ENCODE assay signal across 27 cellular contexts in the genomic region with DNA sequence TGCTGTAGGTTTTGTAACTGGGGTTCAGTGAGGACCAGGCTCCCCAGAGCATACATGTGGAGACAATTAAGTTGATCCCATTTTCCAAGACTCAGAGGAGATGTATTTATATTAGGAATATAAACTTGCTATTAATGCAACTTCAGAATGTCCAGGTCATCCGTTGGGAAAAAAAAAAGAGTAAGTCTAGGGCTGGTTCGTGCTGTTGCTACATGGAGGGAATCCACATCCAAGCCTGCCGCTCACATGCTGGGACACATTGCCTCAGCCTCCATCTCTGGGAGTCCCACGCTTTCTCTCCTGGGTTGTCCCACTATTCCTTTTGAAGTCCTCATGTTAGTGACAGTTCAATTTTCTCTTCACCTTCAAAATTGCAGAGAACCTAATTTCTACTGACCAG.
DNase-seq lines count a peak whose midpoint lies in the region; ATAC-seq and TF ChIP-seq lines count a peak whose summit lies in the region.
"Had no signal": no experiment of that assay in that cellular context is flagged by ENCODE, and none has a peak within 500 bp of the region (broad histone marks: within the 10 kb centered on the region; RNA-seq: fewer than 3 reads in every experiment).

No MANE protein-coding gene starts in this region.

- no peaks in the 10 kb centered on the region for H3F3A ChIP-seq in smooth muscle cell (ENCODE audit: low read depth)

- no peaks in the 10 kb centered on the region for H3K9me3 ChIP-seq in breast epithelium
- H3K9me3 ChIP-seq in mammary epithelial cell (replicated peaks; ENCODE audit: insufficient read depth, low read length): no peaks in the 10 kb centered on the region
- no peaks in the 10 kb centered on the region for H3K9me3 ChIP-seq in smooth muscle cell (replicated peaks; ENCODE audit: low read depth)
- H3K9me3 ChIP-seq: testis had no signal

- CTCF ChIA-PET in mammary epithelial cell (lab: Charles Lee; ENCODE audit: low non-redundant PET): no interaction called here

- dilution Hi-C loops in mammary epithelial cell (cut with HindIII; ENCODE audit: low sequenced_read_pairs): loop anchor here (5.0 kb wide), 1 partner anchor 51 kb away; no protein-coding TSS in a partner anchor

- H3K79me2 ChIP-seq in mammary epithelial cell (ENCODE audit: insufficient read depth, low read length) (no peaks in the 10 kb centered on the region), smooth muscle cell (ENCODE audit: low read depth) (no peaks in the 10 kb centered on the region)

- no peak overlapping the region for H3K4me2 ChIP-seq in mammary epithelial cell (ENCODE audit: insufficient read depth, low read depth, low read length)
- H3K4me2 ChIP-seq in smooth muscle cell: no peak overlapping the region

- DNase-seq in breast epithelium (ENCODE audit: low spot score in 2 of 2) (no peak), mammary epithelial cell (no peak), fibroblast of the conjunctiva (ENCODE audit: low read depth) (peak; percentile 31), smooth muscle cell (lab: John Stamatoyannopoulos, UW; ENCODE audit: unreplicated experiment) (no peak), SHP77 (lab: John Stamatoyannopoulos, UW) (no peak), Kasumi-1 (lab: John Stamatoyannopoulos, UW) (no peak), lower leg skin (ENCODE audit: low spot score in 2 of 2) (no peak)
- DNase-seq: activated CD4-positive, alpha-beta T cell treated with anti-CD3 and anti-CD28 coated beads, Interleukin-2, amount 50 U/mL, for 48 hours; activated gamma-delta T cell treated with Interleukin-2 at 50 U/mL for 16 hours; activated naive CD8-positive, alpha-beta T cell treated with anti-CD3 and anti-CD28 coated beads, Interleukin-2, amount 10 ng/mL, durations not matched to agents 7 days and 5 days; activated T-cell treated with anti-CD3 and anti-CD28 coated beads, Interleukin-2, amount 50 U/mL, for 48 hours; CD4-positive, CD25-positive, alpha-beta regulatory T cell; DMS79 treated with DMSO at 0.1 percent for 48 hours; effector memory CD8-positive, alpha-beta T cell; GDM1; natural killer cell; NCI-H1092 treated with DMSO at 0.1 percent for 48 hours; NCI-H1930; NCI-H526; NK-92 treated with Interleukin-12 subunit alpha and Interleukin-12 subunit beta, amount 100 ng/mL, for 24 hours; occipital lobe; PC-3; Right ventricle myocardium superior; stimulated activated naive CD4-positive, alpha-beta T cell; testis had no signal

- no peak overlapping the region for H3K4me3 ChIP-seq in breast epithelium
- H3K4me3 ChIP-seq in mammary epithelial cell (replicated peaks in 1 of 3; ENCODE audit: insufficient read depth in 1 of 3, low read depth in 2 of 3, low read length in 3 of 3): no peak overlapping the region
- no peak overlapping the region for H3K4me3 ChIP-seq in smooth muscle cell
- H3K4me3 ChIP-seq in lower leg skin (ENCODE audit: low read depth, poor library complexity, severe bottlenecking): no peak overlapping the region

- H3K27ac ChIP-seq in breast epithelium (peak overlapping the region; percentile 82 to 96), mammary epithelial cell (ENCODE audit: insufficient read depth, low read depth, low read length) (no peak overlapping the region), smooth muscle cell (ENCODE audit: low read depth) (peak overlapping the region; percentile 85)

- H2AFZ ChIP-seq in mammary epithelial cell (ENCODE audit: low read depth, low read length) (no peak overlapping the region), smooth muscle cell (ENCODE audit: low read depth) (no peak overlapping the region)

- no peak for ATAC-seq in GM21515 (IDR thresholded peaks at IDR 0.05; ENCODE audit: unreplicated experiment)
- ATAC-seq: activated CD4-positive, CD25-positive, alpha-beta regulatory T cell treated with anti-CD3 and anti-CD28 coated beads, Interleukin-2, amount 50 U/mL, for 24 hours; effector memory CD8-positive, alpha-beta T cell; natural killer cell; PC-3 had no signal

- TF ChIP-seq CTCF in breast epithelium (IDR thresholded peaks at IDR 0.05) (no peak), mammary epithelial cell (conservative IDR thresholded peaks at IDR 0.05 in 1 of 2, IDR thresholded peaks at IDR 0.05 in 1 of 2; ENCODE audit: extremely low read depth in 1 of 2, insufficient read depth in 1 of 2, low read depth in 1 of 2, low read length in 2 of 2) (no peak), smooth muscle cell (IDR thresholded peaks at IDR 0.05; ENCODE audit: borderline replicate concordance, insufficient read depth, poor library complexity, severe bottlenecking) (no peak), lower leg skin (IDR thresholded peaks at IDR 0.05) (no peak)

- H3K36me3 ChIP-seq in breast epithelium: no peaks in the 10 kb centered on the region
- H3K36me3 ChIP-seq in mammary epithelial cell (ENCODE audit: insufficient read depth, low read length): no peaks in the 10 kb centered on the region
- H3K36me3 ChIP-seq in smooth muscle cell (ENCODE audit: low read depth): no peaks in the 10 kb centered on the region

- intact Hi-C loops in breast epithelium (cut with DNase I; ENCODE audit: low total_unique reads) (no loop called here), mammary epithelial cell (cut with micrococcal nuclease) (no loop called here), lower leg skin (cut with DNase I; ENCODE audit: low total_unique reads) (no loop called here)

- H3K4me1 ChIP-seq in breast epithelium: no peaks in the 10 kb centered on the region
- H3K4me1 ChIP-seq in mammary epithelial cell (ENCODE audit: insufficient read depth, low read length): peaks cover 11% of the 10 kb centered on the region
- H3K4me1 ChIP-seq in smooth muscle cell (ENCODE audit: low read depth): no peaks in the 10 kb centered on the region

- 89% methylated on average over 4 of the region's 4 CpGs for WGBS in mammary epithelial cell (ENCODE audit: low coverage, missing lambda C conversion rate)
- 93% methylated on average over 4 of the region's 4 CpGs for WGBS in smooth muscle cell (ENCODE audit: low lambda C conversion rate)
- WGBS in lower leg skin, 2 donors: 64 to 75% methylated on average over 4 of the region's 4 CpGs

- H4K20me1 ChIP-seq in mammary epithelial cell (ENCODE audit: insufficient read depth, low read length): no peaks in the 10 kb centered on the region
- no peaks in the 10 kb centered on the region for H4K20me1 ChIP-seq in smooth muscle cell (ENCODE audit: low read depth)

- H3K9ac ChIP-seq in mammary epithelial cell (ENCODE audit: insufficient read depth, low read length) (no peak overlapping the region), smooth muscle cell (ENCODE audit: low read depth) (no peak overlapping the region)

- in situ Hi-C loops in mammary epithelial cell (cut with MboI; ENCODE audit: low sequenced_read_pairs in 2 of 2): no loop called here

- no TSS peak for BruUV-seq in mammary epithelial cell (replicated peaks; lab: Mats Ljungman, UMichigan)

- TF ChIP-seq POLR2A in breast epithelium (IDR thresholded peaks at IDR 0.05) (no peak), lower leg skin (IDR thresholded peaks at IDR 0.05) (no peak)

- H3K27me3 ChIP-seq in breast epithelium (no peaks in the 10 kb centered on the region), mammary epithelial cell (ENCODE audit: insufficient read depth, low read length) (no peaks in the 10 kb centered on the region), smooth muscle cell (ENCODE audit: low read depth) (no peaks in the 10 kb centered on the region)
- H3K27me3 ChIP-seq: testis had no signal
